In the genomic region with DNA sequence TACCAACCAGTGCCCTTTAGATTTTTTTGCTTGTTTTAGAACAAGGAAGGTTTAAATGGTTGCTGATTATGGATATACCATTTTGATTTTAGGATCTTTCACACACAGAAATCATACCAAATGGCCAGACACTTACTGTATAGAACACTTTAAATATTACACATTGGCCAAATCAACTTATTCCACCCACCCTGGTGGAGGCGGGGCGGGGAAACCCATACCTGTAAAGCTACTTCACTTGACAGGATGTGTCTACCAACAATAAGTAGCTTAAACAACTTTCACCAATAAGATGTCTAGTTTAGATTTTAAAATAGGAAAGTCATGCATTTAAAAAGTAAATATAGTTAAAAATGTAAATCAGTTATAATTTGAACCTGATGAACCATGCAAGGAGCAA, we compare ENCODE assay signal across 26 cellular contexts.
"Had no signal": no experiment of that assay in that cellular context is flagged by ENCODE, and none has a peak within 500 bp of the region (broad histone marks: within the 10 kb centered on the region; RNA-seq: fewer than 3 reads in every experiment).

No MANE protein-coding gene starts in this region.

- DNase-seq: activated B cell treated with CpG ODN at 0.5 μM for 24 hours; activated CD4-positive, alpha-beta T cell treated with anti-CD3 and anti-CD28 coated beads for 48 hours; activated CD4-positive, alpha-beta T cell treated with anti-CD3 and anti-CD28 coated beads, Interleukin-2, amount 50 U/mL, for 1 hour; activated CD4-positive, alpha-beta T cell treated with anti-CD3 and anti-CD28 coated beads, Interleukin-2, amount 50 U/mL, for 48 hours; activated CD8-positive, alpha-beta T cell treated with anti-CD3 and anti-CD28 coated beads for 36 hours; activated naive CD4-positive, alpha-beta T cell treated with anti-CD3 and anti-CD28 coated beads for 36 hours; activated naive CD8-positive, alpha-beta T cell treated with anti-CD3 and anti-CD28 coated beads for 36 hours; activated naive CD8-positive, alpha-beta T cell treated with anti-CD3 and anti-CD28 coated beads, Interleukin-2, amount 50 U/mL, for 24 hours; activated T-cell treated with anti-CD3 and anti-CD28 coated beads, Interleukin-2, amount 50 U/mL, for 24 hours; activated T-cell treated with anti-CD3 and anti-CD28 coated beads, Interleukin-2, amount 50 U/mL, for 72 hours; amygdala; aorta; body of pancreas; dorsolateral prefrontal cortex; effector memory CD8-positive, alpha-beta T cell; erythroblast; foreskin keratinocyte; head of caudate nucleus; T-helper 1 cell; T-helper 17 cell; T1000; WERI-Rb-1 had no signal

- H3K9me3 ChIP-seq: adrenal gland, body of pancreas, esophagus muscularis mucosa, gastroesophageal sphincter had no signal

- H3K27ac ChIP-seq: adrenal gland, body of pancreas, coronary artery, dorsolateral prefrontal cortex, esophagus muscularis mucosa, foreskin keratinocyte, gastroesophageal sphincter, WERI-Rb-1 had no signal

- H3K4me1 ChIP-seq: adrenal gland, body of pancreas, esophagus muscularis mucosa, foreskin keratinocyte, gastroesophageal sphincter had no signal

- H3K36me3 ChIP-seq: adrenal gland, esophagus muscularis mucosa, gastroesophageal sphincter, WERI-Rb-1 had no signal

- H3K27me3 ChIP-seq: adrenal gland, body of pancreas, dorsolateral prefrontal cortex, esophagus muscularis mucosa, gastroesophageal sphincter had no signal

- H3K4me3 ChIP-seq: adrenal gland, body of pancreas, coronary artery, dorsolateral prefrontal cortex, esophagus muscularis mucosa, gastroesophageal sphincter had no signal
